In genomic region chrX:31178769-31179125, GRCh38 we compare ENCODE assay signal across 29 cellular contexts.
"Had no signal": no experiment of that assay in that cellular context is flagged by ENCODE, and none has a peak within 500 bp of the region (broad histone marks: within the 10 kb centered on the region; RNA-seq: fewer than 3 reads in every experiment).

No MANE protein-coding gene starts in this region.

- H3K4me1 Mint-ChIP-seq: activated T-helper 17 cell treated with anti-CD3 and anti-CD28 coated beads, Interleukin-2, amount 50 U/mL, for 72 hours; immature natural killer cell; neural crest cell; stimulated activated effector memory CD8-positive, alpha-beta T cell treated with anti-CD3 and anti-CD28 coated beads, Interleukin-12 subunit alpha, Interleukin-12 subunit beta, amount 100 ng/mL, for 72 hours; stimulated activated naive CD8-positive, alpha-beta T cell treated with anti-CD3 and anti-CD28 coated beads, Interleukin-15, amount 100 ng/mL, for 72 hours had no signal

- H3K4me2 ChIP-seq: hepatocyte had no signal

- ATAC-seq: effector memory CD8-positive, alpha-beta T cell; esophagus mucosa; foreskin keratinocyte; stimulated activated effector memory CD8-positive, alpha-beta T cell treated with anti-CD3 and anti-CD28 coated beads, Interleukin-12 subunit alpha, Interleukin-12 subunit beta, amount 100 ng/mL, for 72 hours; stimulated activated naive CD8-positive, alpha-beta T cell treated with anti-CD3 and anti-CD28 coated beads, Interleukin-15, amount 100 ng/mL, for 72 hours had no signal

- H3K36me3 ChIP-seq: adrenal gland, colonic mucosa, right atrium auricular region had no signal

- H3K4me1 ChIP-seq: adrenal gland, colonic mucosa, foreskin keratinocyte, right atrium auricular region, tibial artery had no signal

- DNase-seq: activated B cell treated with CpG ODN at 0.5 μM for 24 hours; activated CD4-positive, alpha-beta T cell treated with anti-CD3 and anti-CD28 coated beads for 36 hours; activated CD4-positive, alpha-beta T cell treated with anti-CD3 and anti-CD28 coated beads, Interleukin-2, amount 50 U/mL, for 4 hours; activated CD8-positive, alpha-beta memory T cell treated with anti-CD3 and anti-CD28 coated beads for 24 hours; activated CD8-positive, alpha-beta memory T cell treated with anti-CD3 and anti-CD28 coated beads, Interleukin-2, amount 50 U/mL, for 4 hours; activated T-cell treated with anti-CD3 and anti-CD28 coated beads, Interleukin-2, amount 50 U/mL, for 24 hours; adrenal gland; colonic mucosa; dorsolateral prefrontal cortex; effector memory CD8-positive, alpha-beta T cell; foreskin keratinocyte; immature natural killer cell; left ventricle myocardium inferior; naive B cell; stimulated activated CD4-positive, alpha-beta T cell treated with anti-CD3 and anti-CD28 coated beads, Interleukin-1b, Interleukin-23, amount 100 ng/mL, for 48 hours; stimulated activated naive CD8-positive, alpha-beta T cell treated with anti-CD3 and anti-CD28 coated beads, Interleukin-15, amount 100 ng/mL, for 72 hours; T1000; tibial artery had no signal

- H2AFZ ChIP-seq: hepatocyte had no signal

- H3K4me3 Mint-ChIP-seq: activated B cell treated with CpG ODN at 0.5 μM for 24 hours; activated CD4-positive, alpha-beta T cell treated with anti-CD3 and anti-CD28 coated beads for 36 hours; activated naive CD8-positive, alpha-beta T cell; activated T-cell treated with anti-CD3 and anti-CD28 coated beads, Interleukin-2, amount 50 U/mL, for 24 hours; activated T-helper 17 cell treated with anti-CD3 and anti-CD28 coated beads, Interleukin-2, amount 50 U/mL, for 72 hours; effector memory CD8-positive, alpha-beta T cell; immature natural killer cell; naive B cell; neural crest cell; stimulated activated effector memory CD8-positive, alpha-beta T cell treated with anti-CD3 and anti-CD28 coated beads, Interleukin-12 subunit alpha, Interleukin-12 subunit beta, amount 100 ng/mL, for 72 hours; stimulated activated naive CD8-positive, alpha-beta T cell treated with anti-CD3 and anti-CD28 coated beads, Interleukin-15, amount 100 ng/mL, for 72 hours; T-helper 1 cell treated with Interleukin-12 subunit alpha and Interleukin-12 subunit beta and Interleukin-4 antibody, amounts not matched to agents 30 μg/mL and 1 μg/mL, for 36 hours had no signal

- H3K9me3 ChIP-seq: adrenal gland, colonic mucosa, left ventricle myocardium inferior, right atrium auricular region, tibial artery had no signal

- H3K27me3 Mint-ChIP-seq: activated B cell treated with CpG ODN at 0.5 μM for 24 hours; activated CD4-positive, alpha-beta T cell treated with anti-CD3 and anti-CD28 coated beads for 36 hours; activated naive CD8-positive, alpha-beta T cell; activated T-helper 17 cell treated with anti-CD3 and anti-CD28 coated beads, Interleukin-2, amount 50 U/mL, for 72 hours; effector memory CD8-positive, alpha-beta T cell; naive B cell; progenitor cell of endocrine pancreas; stimulated activated naive CD8-positive, alpha-beta T cell treated with anti-CD3 and anti-CD28 coated beads, Interleukin-15, amount 100 ng/mL, for 72 hours had no signal

- H3K27me3 ChIP-seq: adrenal gland, colonic mucosa, foreskin keratinocyte, hepatocyte, right atrium auricular region, tibial artery had no signal

- H3K4me3 ChIP-seq: adrenal gland, colonic mucosa, dorsolateral prefrontal cortex, hepatocyte, left ventricle myocardium inferior, right atrium auricular region, tibial artery had no signal

- H3K27ac ChIP-seq: adrenal gland, colonic mucosa, dorsolateral prefrontal cortex, foreskin keratinocyte, hepatocyte, left ventricle myocardium inferior, right atrium auricular region, tibial artery had no signal

- H3K9me3 Mint-ChIP-seq: activated B cell treated with CpG ODN at 0.5 μM for 24 hours; activated T-cell treated with anti-CD3 and anti-CD28 coated beads, Interleukin-2, amount 50 U/mL, for 24 hours; activated T-helper 17 cell treated with anti-CD3 and anti-CD28 coated beads, Interleukin-2, amount 50 U/mL, for 72 hours; effector memory CD8-positive, alpha-beta T cell; immature natural killer cell; naive B cell; stimulated activated effector memory CD8-positive, alpha-beta T cell treated with anti-CD3 and anti-CD28 coated beads, Interleukin-12 subunit alpha, Interleukin-12 subunit beta, amount 100 ng/mL, for 72 hours; stimulated activated naive CD8-positive, alpha-beta T cell treated with anti-CD3 and anti-CD28 coated beads, Interleukin-15, amount 100 ng/mL, for 72 hours; T-helper 1 cell treated with Interleukin-12 subunit alpha and Interleukin-12 subunit beta and Interleukin-4 antibody, amounts not matched to agents 30 μg/mL and 1 μg/mL, for 36 hours had no signal

- H3K36me3 Mint-ChIP-seq: activated naive CD8-positive, alpha-beta T cell; immature natural killer cell; naive B cell had no signal

- H3K27ac Mint-ChIP-seq: activated B cell treated with CpG ODN at 0.5 μM for 24 hours; activated CD4-positive, alpha-beta T cell treated with anti-CD3 and anti-CD28 coated beads for 36 hours; activated naive CD8-positive, alpha-beta T cell; activated T-cell treated with anti-CD3 and anti-CD28 coated beads, Interleukin-2, amount 50 U/mL, for 24 hours; activated T-helper 17 cell treated with anti-CD3 and anti-CD28 coated beads, Interleukin-2, amount 50 U/mL, for 72 hours; effector memory CD8-positive, alpha-beta T cell; immature natural killer cell; progenitor cell of endocrine pancreas; stimulated activated effector memory CD8-positive, alpha-beta T cell treated with anti-CD3 and anti-CD28 coated beads, Interleukin-12 subunit alpha, Interleukin-12 subunit beta, amount 100 ng/mL, for 72 hours; stimulated activated naive CD8-positive, alpha-beta T cell treated with anti-CD3 and anti-CD28 coated beads, Interleukin-15, amount 100 ng/mL, for 72 hours had no signal

- FAIRE-seq: bronchial epithelial cell, endothelial cell of umbilical vein had no signal

- H3K79me2 ChIP-seq: hepatocyte had no signal
